ENCODE assay signal across 8 cellular contexts in genomic region chr12:46267618-46268348, GRCh38.
A peak's percentile ranks its signal among the peaks of the same experiment; 100 is the strongest.
DNase-seq lines count a peak whose midpoint lies in the region; ATAC-seq and TF ChIP-seq lines count a peak whose summit lies in the region.

No MANE protein-coding gene starts in this region.

- in situ Hi-C loops in astrocyte of the spinal cord (cut with HindIII; ENCODE audit: low sequenced_read_pairs), result no loop called here

- peaks cover 52% of the 10 kb centered on the region for H3K36me3 ChIP-seq in RWPE2 (ENCODE audit: low read depth)

- H3K27ac ChIP-seq in RWPE2 (ENCODE audit: poor library complexity, severe bottlenecking), result peak overlapping the region; percentile 96

- peaks cover 43% of the 10 kb centered on the region for H3K4me1 ChIP-seq in RWPE2 (ENCODE audit: insufficient read depth, poor library complexity, severe bottlenecking)

- no peaks in the 10 kb centered on the region for H3K9me3 ChIP-seq in RWPE2 (ENCODE audit: severe bottlenecking)

- no peak for ATAC-seq in activated CD4-positive, CD25-positive, alpha-beta regulatory T cell treated with anti-CD3 and anti-CD28 coated beads, Interleukin-2, amount 50 U/mL, for 24 hours
- ATAC-seq in RWPE2 (ENCODE audit: low read depth), result no peak
- ATAC-seq in HG03520 (IDR thresholded peaks at IDR 0.05; ENCODE audit: unreplicated experiment), result no peak

- no peak for TF ChIP-seq CTCF in RWPE2 (IDR thresholded peaks at IDR 0.05; ENCODE audit: poor library complexity, severe bottlenecking)
- no peak for TF ChIP-seq CTCF in astrocyte of the spinal cord (IDR thresholded peaks at IDR 0.05; ENCODE audit: low read depth, low read length)

- DNase-seq in activated CD4-positive, CD25-positive, alpha-beta regulatory T cell treated with anti-CD3 and anti-CD28 coated beads, Interleukin-2, amount 50 U/mL, for 72 hours, result peak; percentile 59
- DNase-seq in RWPE2 (ENCODE audit: low spot score) (no peak), astrocyte of the spinal cord (ENCODE audit: low read depth, low spot score) (peak; percentile 37), kidney glomerular epithelial cell (lab: John Stamatoyannopoulos, UW) (peak; percentile 52), superior temporal gyrus (ENCODE audit: extremely low spot score) (no peak)
- DNase-seq in stimulated activated CD4-positive, alpha-beta T cell treated with anti-CD3 and anti-CD28 coated beads, Interleukin-4, amount 100 ng/mL, for 4 hours, result peak; percentile 36 to 43

- H3K4me3 ChIP-seq in RWPE2 (ENCODE audit: severe bottlenecking), result peak overlapping the region; percentile 79
- peak overlapping the region; percentile 64 for H3K4me3 ChIP-seq in astrocyte of the spinal cord (ENCODE audit: low read depth, low read length)

- no peaks in the 10 kb centered on the region for H3K27me3 ChIP-seq in RWPE2 (ENCODE audit: insufficient read depth, poor library complexity, severe bottlenecking)

Comparison
In these comparisons a context has a peak if more than half of its experiments do, and no peak if none do; other contexts are left out.
1. DNase-seq: peak in activated CD4-positive, CD25-positive, alpha-beta regulatory T cell treated with anti-CD3 and anti-CD28 coated beads, Interleukin-2, amount 50 U/mL, for 72 hours (single experiment), astrocyte of the spinal cord (single experiment), kidney glomerular epithelial cell (single experiment) and stimulated activated CD4-positive, alpha-beta T cell treated with anti-CD3 and anti-CD28 coated beads, Interleukin-4, amount 100 ng/mL, for 4 hours (2 of 2); none in RWPE2 (single experiment) and superior temporal gyrus (single experiment).